ENCODE assay signal across 8 cellular contexts in genomic region chr10:100912013-100912608, GRCh38. TPM values are rescaled to one million over a fixed set of nuclear protein-coding genes. Genes with fewer than 3 reads are reported as not detected.
DNase-seq lines count a peak whose midpoint lies in the region; ATAC-seq and TF ChIP-seq lines count a peak whose summit lies in the region.

No MANE protein-coding gene starts in this region.

- peak overlapping the region; percentile 91 for H3K27ac ChIP-seq in DND-41 (ENCODE audit: low read length)

- peak overlapping the region; percentile 92 for H3K9ac ChIP-seq in DND-41 (ENCODE audit: low read depth, low read length)

- H3K9me3 ChIP-seq in DND-41 (ENCODE audit: insufficient read depth, low read length, severe bottlenecking) = no peaks in the 10 kb centered on the region
- H3K9me3 ChIP-seq in MG63 = no peaks in the 10 kb centered on the region

- DNase-seq in DND-41 (no peak), MG63 (no peak), choroid plexus epithelial cell (ENCODE audit: low read depth) (peak; percentile 61), naive B cell (no peak), NCI-H1105 treated with DMSO at 0.1 percent for 48 hours (lab: John Stamatoyannopoulos, UW) (no peak), HK-2 (ENCODE audit: unreplicated experiment) (no peak), NAMALWA (ENCODE audit: low spot score) (no peak)

- peak overlapping the region; percentile 88 for H3K4me2 ChIP-seq in DND-41 (ENCODE audit: insufficient read depth, low read length)

- H3K36me3 ChIP-seq in DND-41 (ENCODE audit: insufficient read depth, low read length) (peaks cover 36% of the 10 kb centered on the region), MG63 (peaks cover 21% of the 10 kb centered on the region)

- H3K4me3 ChIP-seq in DND-41 (ENCODE audit: low read depth in 1 of 2, low read length in 2 of 2) = peak overlapping the region; percentile 85 to 99
- H3K4me3 ChIP-seq in MG63 = peak overlapping the region; percentile 92
- peak overlapping the region; percentile 95 for H3K4me3 ChIP-seq in choroid plexus epithelial cell (ENCODE audit: low read depth, low read length)

- H3K9me3 Mint-ChIP-seq in naive B cell = no peaks in the 10 kb centered on the region

- peak overlapping the region; percentile 89 for H2AFZ ChIP-seq in DND-41 (ENCODE audit: low read depth, low read length)

- H3K36me3 Mint-ChIP-seq in naive B cell = peaks cover 6 to 8% of the 10 kb centered on the region in 2 donors

- ATAC-seq in DND-41 (ENCODE audit: insufficient read depth, low read depth) (peak; percentile 44), naive B cell (ENCODE audit: low read depth in 2 of 2) (peak; percentile 30 to 34), GM19452 (IDR thresholded peaks at IDR 0.05; ENCODE audit: unreplicated experiment) (no peak)

- H3K4me1 Mint-ChIP-seq in naive B cell = peaks cover 22 to 41% (median 31%) of the 10 kb centered on the region in 3 donors

- H3K4me1 ChIP-seq in DND-41 (ENCODE audit: insufficient read depth, low read length) = peaks cover 59% of the 10 kb centered on the region

- peaks cover 31% of the 10 kb centered on the region for H4K20me1 ChIP-seq in DND-41 (ENCODE audit: insufficient read depth, low read length)

- peak overlapping the region; percentile 32 to 98 (median 91) for H3K27ac Mint-ChIP-seq in naive B cell

- H3K4me3 Mint-ChIP-seq in naive B cell = peak overlapping the region; percentile 94 to 100 (median 100)

- no peak for TF ChIP-seq CTCF in DND-41 (IDR thresholded peaks at IDR 0.05; ENCODE audit: borderline replicate concordance, extremely low read depth, low read length, poor library complexity, severe bottlenecking)
- TF ChIP-seq CTCF in choroid plexus epithelial cell (conservative IDR thresholded peaks at IDR 0.05; ENCODE audit: low read depth, low read length) = no peak

- no peaks in the 10 kb centered on the region for H3K27me3 Mint-ChIP-seq in naive B cell

- H3K27me3 ChIP-seq in DND-41 (ENCODE audit: insufficient read depth, low read length, poor library complexity) = no peaks in the 10 kb centered on the region
- H3K27me3 ChIP-seq in MG63 = no peaks in the 10 kb centered on the region

- peaks cover 42% of the 10 kb centered on the region for H3K79me2 ChIP-seq in DND-41 (ENCODE audit: insufficient read depth, low read length)

RNA-seq across cellular contexts. Expression of gene SLF2, which starts 0.7 kb away (rescaled TPM):
- total RNA-seq in MG63 (2014; rRNA removed; shearing (Covaris generic); ENCODE audit: low replicate concordance) = 10.7 and 19.9 TPM in 2 replicates
- 10 to 100 TPM in 3 of 6 donors, 1 to 10 TPM in 3; 5.8 to 17.0 (median 10.7) TPM for polyA plus RNA-seq in naive B cell (ENCODE audit: low read depth in 6 of 6)

RNA-seq across cellular contexts. Expression of gene SEMA4G, which starts 57.2 kb away (rescaled TPM):
- not detected in 2 replicates for total RNA-seq in MG63 (2014; rRNA removed; shearing (Covaris generic); ENCODE audit: low replicate concordance)
- polyA plus RNA-seq in naive B cell (ENCODE audit: low read depth in 6 of 6) = not detected
